ENCODE assay signal across 20 cellular contexts in genomic region chr1:162159515-162159914, GRCh38.
DNase-seq lines count a peak whose midpoint lies in the region; ATAC-seq and TF ChIP-seq lines count a peak whose summit lies in the region.
"Had no signal": no experiment of that assay in that cellular context is flagged by ENCODE, and none has a peak within 500 bp of the region (broad histone marks: within the 10 kb centered on the region; RNA-seq: fewer than 3 reads in every experiment).

No MANE protein-coding gene starts in this region.

- 0 out of 3 replicates have a peak, but pooled peaks have one; percentile 21 for ATAC-seq in RWPE2 (ENCODE audit: low read depth)

- peaks cover 6% of the 10 kb centered on the region for H3K4me1 ChIP-seq in RWPE2 (ENCODE audit: insufficient read depth, poor library complexity, severe bottlenecking)
- H3K4me1 ChIP-seq: right atrium auricular region, SJSA1 had no signal

- DNase-seq in DMS53 (lab: John Stamatoyannopoulos, UW), result peak; percentile 47
- no peak for DNase-seq in DMS53 treated with DMSO at 0.1 percent for 48 hours (lab: John Stamatoyannopoulos, UW; ENCODE audit: unreplicated experiment)
- peak; percentile 53 for DNase-seq in NCI-H187 treated with DMSO at 0.1 percent for 48 hours (lab: John Stamatoyannopoulos, UW)
- DNase-seq in RWPE2 (ENCODE audit: low spot score), result no peak
- DNase-seq in renal cortical epithelial cell (ENCODE audit: low read depth), result peak; percentile 33
- DNase-seq in SW480 (ENCODE audit: low spot score), result no peak
- no peak for DNase-seq in middle frontal gyrus (ENCODE audit: extremely low spot score, low spot score)
- DNase-seq in GOT3 (lab: John Stamatoyannopoulos, UW), result no peak
- DNase-seq: 8988T; activated T-cell treated with anti-CD3 and anti-CD28 coated beads, Interleukin-2, amount 50 U/mL, for 48 hours; CD4-positive, alpha-beta T cell; central memory CD4-positive, alpha-beta T cell; foreskin melanocyte; nephron progenitor cell; NK-92 treated with Interleukin-12 subunit alpha and Interleukin-12 subunit beta, amount 100 ng/mL, for 24 hours; stimulated activated CD4-positive, alpha-beta T cell treated with anti-CD3 and anti-CD28 coated beads, Interleukin-1b, Interleukin-23, amount 100 ng/mL, for 48 hours; testis had no signal

- H3K36me3 ChIP-seq in RWPE2 (ENCODE audit: low read depth), result no peaks in the 10 kb centered on the region
- H3K36me3 ChIP-seq: right atrium auricular region had no signal

- no peak overlapping the region for H3K4me3 ChIP-seq in RWPE2 (ENCODE audit: severe bottlenecking)
- H3K4me3 ChIP-seq: lung, right atrium auricular region, SJSA1, testis had no signal

- H3K9me3 ChIP-seq in RWPE2 (ENCODE audit: severe bottlenecking), result no peaks in the 10 kb centered on the region
- H3K9me3 ChIP-seq: right atrium auricular region, SJSA1, testis had no signal

- H3K27me3 ChIP-seq in RWPE2 (ENCODE audit: insufficient read depth, poor library complexity, severe bottlenecking), result no peaks in the 10 kb centered on the region
- H3K27me3 ChIP-seq: right atrium auricular region, SJSA1, testis had no signal

- no peak for TF ChIP-seq CTCF in RWPE2 (IDR thresholded peaks at IDR 0.05; ENCODE audit: poor library complexity, severe bottlenecking)

- H3K27ac ChIP-seq in RWPE2 (ENCODE audit: poor library complexity, severe bottlenecking), result no peak overlapping the region
- H3K27ac ChIP-seq: right atrium auricular region, SJSA1, testis had no signal

Comparison
In these comparisons a context has a peak if more than half of its experiments do, and no peak if none do; other contexts are left out.
1. DNase-seq: peak in DMS53 (single experiment), NCI-H187 treated with DMSO at 0.1 percent for 48 hours (single experiment) and renal cortical epithelial cell (single experiment); none in DMS53 treated with DMSO at 0.1 percent for 48 hours (single experiment), RWPE2 (single experiment), SW480 (single experiment), middle frontal gyrus (single experiment) and GOT3 (single experiment).